In genomic region chr20:19720991-19721390, GRCh38 we compare ENCODE assay signal across 23 cellular contexts.
"Had no signal": no experiment of that assay in that cellular context is flagged by ENCODE, and none has a peak within 500 bp of the region (broad histone marks: within the 10 kb centered on the region; RNA-seq: fewer than 3 reads in every experiment).

No MANE protein-coding gene starts in this region.

- H3K9me3 Mint-ChIP-seq: dendritic cell treated with granulocyte-macrophage colony-stimulating factor and Interleukin-4, amounts not matched to agents 40 ng/mL and 50 ng/mL, for 4 days had no signal

- H3K27me3 ChIP-seq: esophagus squamous epithelium, gastrocnemius medialis, heart right ventricle, left lung had no signal

- DNase-seq: cortex of kidney; effector CD8-positive, alpha-beta T cell; effector memory CD8-positive, alpha-beta T cell; endodermal cell; erythroblast; esophagus squamous epithelium; foreskin fibroblast; foreskin melanocyte; gastrocnemius medialis; glutamatergic neuron; head of caudate nucleus; heart right ventricle; hippocampal formation; left cardiac atrium; left ventricle myocardium superior; lower lobe of right lung; mesenchymal stem cell; mucosa of descending colon had no signal

- H3K4me3 Mint-ChIP-seq: dendritic cell treated with granulocyte-macrophage colony-stimulating factor and Interleukin-4, amounts not matched to agents 40 ng/mL and 50 ng/mL, for 4 days; effector memory CD8-positive, alpha-beta T cell; endodermal cell; mesothelial cell of epicardium had no signal

- H3K9me3 ChIP-seq: gastrocnemius medialis, lower lobe of right lung, mucosa of descending colon had no signal

- H3K27ac ChIP-seq: epithelial cell of prostate, esophagus squamous epithelium, gastrocnemius medialis, heart right ventricle, left lung, lower lobe of right lung had no signal

- H3K4me3 ChIP-seq: esophagus squamous epithelium, gastrocnemius medialis, heart right ventricle, left lung, lower lobe of right lung, mucosa of descending colon had no signal

- ATAC-seq: effector memory CD8-positive, alpha-beta T cell; esophagus mucosa; gastrocnemius medialis; heart right ventricle; left cardiac atrium; left lung; left ventricle myocardium superior; lower lobe of right lung; mucosa of descending colon had no signal

- H3K36me3 Mint-ChIP-seq: mesothelial cell of epicardium had no signal

- H3K36me3 ChIP-seq: gastrocnemius medialis, heart right ventricle, left lung, lower lobe of right lung had no signal

- H3K27ac Mint-ChIP-seq: effector memory CD8-positive, alpha-beta T cell; endodermal cell; mesothelial cell of epicardium had no signal

- H3K4me1 ChIP-seq: gastrocnemius medialis, left lung, lower lobe of right lung had no signal
